In the genomic region with DNA sequence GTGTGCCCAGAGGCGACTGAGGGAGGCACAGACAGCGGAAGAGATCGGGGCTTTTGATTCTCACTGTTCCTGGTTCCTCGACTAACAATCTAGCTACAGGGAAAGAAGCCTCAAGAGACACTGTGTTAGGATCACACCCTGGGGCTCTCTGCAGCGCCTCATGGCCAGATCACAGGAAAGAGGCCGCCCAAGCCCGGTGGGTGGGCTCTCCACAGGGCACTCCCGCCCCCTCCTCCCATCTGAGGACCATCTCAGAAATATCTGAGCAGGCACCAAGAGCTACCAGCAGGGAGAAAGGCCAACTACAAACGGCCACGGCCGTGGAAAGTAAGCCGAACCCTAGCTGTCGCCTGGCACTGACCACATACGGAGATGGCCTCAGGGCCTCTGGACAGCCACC, we compare ENCODE assay signal across 24 cellular contexts.
A peak's percentile ranks its signal among the peaks of the same experiment; 100 is the strongest.
DNase-seq lines count a peak whose midpoint lies in the region; ATAC-seq and TF ChIP-seq lines count a peak whose summit lies in the region.
"Had no signal": no experiment of that assay in that cellular context is flagged by ENCODE, and none has a peak within 500 bp of the region (broad histone marks: within the 10 kb centered on the region; RNA-seq: fewer than 3 reads in every experiment).

No MANE protein-coding gene starts in this region.

- H3K27me3 Mint-ChIP-seq in activated naive CD8-positive, alpha-beta T cell treated with anti-CD3 and anti-CD28 coated beads, Interleukin-2, amount 50 U/mL, for 24 hours: no peaks in the 10 kb centered on the region
- H3K27me3 Mint-ChIP-seq: B cell had no signal

- H4K20me1 ChIP-seq in osteoblast (ENCODE audit: insufficient read depth, low read length): no peaks in the 10 kb centered on the region

- H3K4me2 ChIP-seq in osteoblast (ENCODE audit: insufficient read depth, low read length): no peak overlapping the region
- H3K4me2 ChIP-seq: A549, KMS-11, PC-9 had no signal

- H3K4me3 ChIP-seq in H7 (ENCODE audit: insufficient read depth, low read depth, low read length) (no peak overlapping the region), SK-N-MC (peak overlapping the region; percentile 38; the same call in 1 of the 2 replicates), osteoblast (ENCODE audit: insufficient read depth, low read length) (no peak overlapping the region)
- H3K4me3 ChIP-seq: A549, HAP-1, PC-9 had no signal

- H3K27ac ChIP-seq in SK-N-MC (no peak overlapping the region), osteoblast (ENCODE audit: low read depth, low read length) (no peak overlapping the region)
- H3K27ac ChIP-seq: A549, HL-60, KMS-11, PC-9 had no signal

- H3K36me3 ChIP-seq in H7 (replicated peaks; ENCODE audit: control insufficient read depth, insufficient read depth, low read length): no peaks in the 10 kb centered on the region
- no peaks in the 10 kb centered on the region for H3K36me3 ChIP-seq in SK-N-MC (ENCODE audit: insufficient read depth, low read length)
- H3K36me3 ChIP-seq in osteoblast (ENCODE audit: insufficient read depth, low read length): no peaks in the 10 kb centered on the region
- H3K36me3 ChIP-seq: HAP-1 had no signal

- H3K4me1 Mint-ChIP-seq in activated naive CD8-positive, alpha-beta T cell treated with anti-CD3 and anti-CD28 coated beads, Interleukin-2, amount 50 U/mL, for 24 hours: no peaks in the 10 kb centered on the region
- H3K4me1 Mint-ChIP-seq: B cell had no signal

- H2AFZ ChIP-seq in osteoblast (ENCODE audit: low read length): no peak overlapping the region
- H2AFZ ChIP-seq: PC-9 had no signal

- H3K36me3 Mint-ChIP-seq in activated naive CD8-positive, alpha-beta T cell treated with anti-CD3 and anti-CD28 coated beads, Interleukin-2, amount 50 U/mL, for 24 hours (ENCODE audit: low read depth): peaks cover 6% of the 10 kb centered on the region

- ATAC-seq in activated naive CD8-positive, alpha-beta T cell treated with anti-CD3 and anti-CD28 coated beads, Interleukin-2, amount 50 U/mL, for 24 hours: no peak
- ATAC-seq: A549 had no signal

- H3K27ac Mint-ChIP-seq in activated naive CD8-positive, alpha-beta T cell treated with anti-CD3 and anti-CD28 coated beads, Interleukin-2, amount 50 U/mL, for 24 hours: no peak overlapping the region
- H3K27ac Mint-ChIP-seq: B cell had no signal

- H3K27me3 ChIP-seq in H7 (ENCODE audit: control insufficient read depth, insufficient read depth, low read length) (no peaks in the 10 kb centered on the region), osteoblast (ENCODE audit: insufficient read depth, low read length) (no peaks in the 10 kb centered on the region)

- H3K9ac ChIP-seq in SK-N-MC (ENCODE audit: insufficient read length): no peak overlapping the region
- H3K9ac ChIP-seq: KMS-11 had no signal

- no peaks in the 10 kb centered on the region for H3K9me3 Mint-ChIP-seq in activated naive CD8-positive, alpha-beta T cell treated with anti-CD3 and anti-CD28 coated beads, Interleukin-2, amount 50 U/mL, for 24 hours

- no peaks in the 10 kb centered on the region for H3K79me2 ChIP-seq in osteoblast (ENCODE audit: insufficient read depth, low read length)

- DNase-seq in H7 (peak; percentile 75), SK-N-MC (ENCODE audit: low read depth, low spot score) (peak; percentile 22), islet precursor cell (peak; percentile 74), osteoblast (ENCODE audit: insufficient read length, low spot score, missing footprints) (peak; percentile 38), NOMO-1 treated with DMSO at 0.1 percent for 48 hours (lab: John Stamatoyannopoulos, UW; ENCODE audit: unreplicated experiment) (no peak), GM20000 (ENCODE audit: low spot score) (no peak), NCI-H2227 treated with DMSO at 0.1 percent for 48 hours (lab: John Stamatoyannopoulos, UW) (no peak)
- no peak for DNase-seq in activated naive CD8-positive, alpha-beta T cell treated with anti-CD3 and anti-CD28 coated beads, Interleukin-2, amount 50 U/mL, for 24 hours
- DNase-seq: GDM1, NCI-H1092 treated with DMSO at 0.1 percent for 48 hours, NCI-H1436 treated with DMSO at 0.1 percent for 48 hours, NCI-H2081 treated with DMSO at 0.1 percent for 48 hours, NCI-H2171 treated with DMSO at 0.1 percent for 48 hours, NCI-H446, NCI-H526, PC-9, RPMI8226, SHP77 had no signal

- no peak overlapping the region for H3K4me3 Mint-ChIP-seq in activated naive CD8-positive, alpha-beta T cell treated with anti-CD3 and anti-CD28 coated beads, Interleukin-2, amount 50 U/mL, for 24 hours
- H3K4me3 Mint-ChIP-seq: B cell, CD14-positive monocyte had no signal

- no peaks in the 10 kb centered on the region for H3K9me3 ChIP-seq in SK-N-MC (ENCODE audit: low read depth, low read length)
- H3K9me3 ChIP-seq in osteoblast (ENCODE audit: low read depth, low read length): no peaks in the 10 kb centered on the region
- H3K9me3 ChIP-seq: A549, HAP-1 had no signal

- no peaks in the 10 kb centered on the region for H3K4me1 ChIP-seq in osteoblast (ENCODE audit: insufficient read depth, low read length)
- H3K4me1 ChIP-seq: A549, HAP-1 had no signal

- TF ChIP-seq CTCF in osteoblast (IDR thresholded peaks at IDR 0.05; ENCODE audit: extremely low read depth, low read depth, low read length) (no peak), GM20000 (IDR thresholded peaks at IDR 0.05; ENCODE audit: extremely low read depth, missing control alignments) (no peak)

Comparison
In these comparisons a context has a peak if more than half of its experiments do, and no peak if none do; other contexts are left out.
1. DNase-seq: peak in H7 (single experiment), SK-N-MC (single experiment), islet precursor cell (single experiment) and osteoblast (single experiment); none in activated naive CD8-positive, alpha-beta T cell treated with anti-CD3 and anti-CD28 coated beads, Interleukin-2, amount 50 U/mL, for 24 hours (single experiment), NOMO-1 treated with DMSO at 0.1 percent for 48 hours (single experiment), GM20000 (single experiment) and NCI-H2227 treated with DMSO at 0.1 percent for 48 hours (single experiment).